In genomic region chr1:91765293-91765692, GRCh38 we compare ENCODE assay signal across 24 cellular contexts.
DNase-seq lines count a peak whose midpoint lies in the region; ATAC-seq and TF ChIP-seq lines count a peak whose summit lies in the region.
"Had no signal": no experiment of that assay in that cellular context is flagged by ENCODE, and none has a peak within 500 bp of the region (broad histone marks: within the 10 kb centered on the region; RNA-seq: fewer than 3 reads in every experiment).

No MANE protein-coding gene starts in this region.

- TF ChIP-seq CTCF in right atrium auricular region (IDR thresholded peaks at IDR 0.05) = no peak
- no peak for TF ChIP-seq CTCF in nephron progenitor cell (IDR thresholded peaks at IDR 0.05)
- no peak for TF ChIP-seq CTCF in uterus (IDR thresholded peaks at IDR 0.05)

- no peaks in the 10 kb centered on the region for H3K36me3 Mint-ChIP-seq in nephron progenitor cell (ENCODE audit: low read depth)

- H3K9me3 Mint-ChIP-seq in nephron progenitor cell = no peaks in the 10 kb centered on the region
- H3K9me3 Mint-ChIP-seq: effector memory CD8-positive, alpha-beta T cell; HFFc6 had no signal

- no peak overlapping the region for H3K4me3 ChIP-seq in right atrium auricular region
- no peak overlapping the region for H3K4me3 ChIP-seq in uterus
- H3K4me3 ChIP-seq: coronary artery, SJCRH30 had no signal

- peaks cover 52% of the 10 kb centered on the region for H3K4me1 Mint-ChIP-seq in nephron progenitor cell

- DNase-seq in Right ventricle myocardium superior (no peak), left cardiac atrium (no peak), right atrium auricular region (ENCODE audit: low spot score) (no peak), nephron progenitor cell (no peak), uterus (no peak), T-helper 9 cell (no peak), retina (no peak)
- no peak for DNase-seq in activated naive CD4-positive, alpha-beta T cell treated with anti-CD3 and anti-CD28 coated beads, Interleukin-2, amount 50 U/mL, for 16 hours
- DNase-seq: 8988T; activated CD4-positive, alpha-beta T cell treated with anti-CD3 and anti-CD28 coated beads, Interleukin-2, amount 50 U/mL, for 1 hour; activated CD8-positive, alpha-beta memory T cell treated with anti-CD3 and anti-CD28 coated beads, Interleukin-2, amount 10 ng/mL, durations not matched to agents 7 days and 5 days; activated T-cell treated with anti-CD3 and anti-CD28 coated beads, Interleukin-2, amount 50 U/mL, for 48 hours; effector memory CD8-positive, alpha-beta T cell; erythroblast; foreskin keratinocyte; HFFc6; left colon; NCI-H1092 treated with DMSO at 0.1 percent for 48 hours; NCI-H187; occipital lobe; SJCRH30; small intestine; stimulated activated CD4-positive, alpha-beta T cell treated with anti-CD3 and anti-CD28 coated beads, Interleukin-2, amount 100 ng/mL, for 24 hours had no signal

- H3K4me1 ChIP-seq in right atrium auricular region = peaks cover 0 to 31% of the 10 kb centered on the region in 2 donors
- peaks cover 0 to 6% of the 10 kb centered on the region in 2 donors for H3K4me1 ChIP-seq in uterus
- H3K4me1 ChIP-seq: foreskin keratinocyte had no signal

- no peak overlapping the region for H3K4me3 Mint-ChIP-seq in nephron progenitor cell
- H3K4me3 Mint-ChIP-seq: activated CD8-positive, alpha-beta memory T cell treated with anti-CD3 and anti-CD28 coated beads, Interleukin-2, amount 10 ng/mL, durations not matched to agents 7 days and 5 days; effector memory CD8-positive, alpha-beta T cell; HFFc6 had no signal

- no peaks in the 10 kb centered on the region for H3K36me3 ChIP-seq in right atrium auricular region
- no peaks in the 10 kb centered on the region for H3K36me3 ChIP-seq in uterus
- H3K36me3 ChIP-seq: SJCRH30 had no signal

- H3K27me3 Mint-ChIP-seq in nephron progenitor cell (ENCODE audit: low read depth, poor library complexity) = peaks cover 3% of the 10 kb centered on the region
- H3K27me3 Mint-ChIP-seq: activated CD8-positive, alpha-beta memory T cell treated with anti-CD3 and anti-CD28 coated beads, Interleukin-2, amount 10 ng/mL, durations not matched to agents 7 days and 5 days; effector memory CD8-positive, alpha-beta T cell had no signal

- H3K27ac ChIP-seq in right atrium auricular region = peak overlapping the region; percentile 16 to 17
- peak overlapping the region; percentile 1 to 22 for H3K27ac ChIP-seq in uterus
- H3K27ac ChIP-seq: foreskin keratinocyte, SJCRH30 had no signal

- peak; percentile 7 for ATAC-seq in Right ventricle myocardium superior (ENCODE audit: poor library complexity)
- no peak for ATAC-seq in left cardiac atrium
- ATAC-seq: activated CD8-positive, alpha-beta memory T cell treated with anti-CD3 and anti-CD28 coated beads, Interleukin-2, amount 10 ng/mL, durations not matched to agents 7 days and 5 days; effector memory CD8-positive, alpha-beta T cell; foreskin keratinocyte; left colon had no signal

- intact Hi-C loops in Right ventricle myocardium superior (cut with DNase I) (no loop called here), left cardiac atrium (cut with DNase I) (no loop called here), uterus (cut with DNase I; ENCODE audit: low total_unique reads) (no loop called here)

- TF ChIP-seq POLR2A in uterus (IDR thresholded peaks at IDR 0.05) = no peak

- H3K9me3 ChIP-seq in right atrium auricular region (no peaks in the 10 kb centered on the region), uterus (no peaks in the 10 kb centered on the region)
- H3K9me3 ChIP-seq: SJCRH30 had no signal

- peak overlapping the region; percentile 30 for H3K27ac Mint-ChIP-seq in nephron progenitor cell
- H3K27ac Mint-ChIP-seq: activated CD8-positive, alpha-beta memory T cell treated with anti-CD3 and anti-CD28 coated beads, Interleukin-2, amount 10 ng/mL, durations not matched to agents 7 days and 5 days; HFFc6 had no signal

- no peaks in the 10 kb centered on the region for H3K27me3 ChIP-seq in right atrium auricular region
- H3K27me3 ChIP-seq in uterus = no peaks in the 10 kb centered on the region
- H3K27me3 ChIP-seq: foreskin keratinocyte, SJCRH30 had no signal
